In genomic region chr12:68364893-68365725, GRCh38 we compare ENCODE assay signal across 8 cellular contexts. TPM values are rescaled to one million over a fixed set of nuclear protein-coding genes. Genes with fewer than 3 reads are reported as not detected.
A peak's percentile ranks its signal among the peaks of the same experiment; 100 is the strongest.
DNase-seq lines count a peak whose midpoint lies in the region; ATAC-seq, FAIRE-seq and TF ChIP-seq lines count a peak whose summit lies in the region.

No MANE protein-coding gene starts in this region.

- CTCF ChIA-PET in CD8-positive, alpha-beta T cell (lab: Charles Lee), result interaction anchor here (1.0 to 1.6 kb wide), 4 partner anchors 38 to 249 kb away, joined by 3 to 6 read pairs (median 4); no protein-coding TSS in a partner anchor

- H3K4me1 ChIP-seq in CD8-positive, alpha-beta T cell (ENCODE audit: insufficient read depth, low read length), result peaks cover 52% of the 10 kb centered on the region
- H3K4me1 ChIP-seq in pancreas (peaks cover 0 to 7% (median 0%) of the 10 kb centered on the region in 3 donors), thyroid gland (peaks cover 4 to 16% of the 10 kb centered on the region in 2 donors)

- H3K4me3 Mint-ChIP-seq in CD8-positive, alpha-beta T cell, result peak overlapping the region; percentile 81

- DNase-seq in CD8-positive, alpha-beta T cell, result peak; percentile 67 to 91 (median 81)
- peak; percentile 89 for DNase-seq in SK-MEL-5 (ENCODE audit: low read depth, low spot score)
- peak; percentile 78 for DNase-seq in activated naive CD4-positive, alpha-beta T cell treated with anti-CD3 and anti-CD28 coated beads, Interleukin-2, amount 50 U/mL, for 16 hours
- peak in 41 of 42 donors; percentile 7 to 74 (median 43) for DNase-seq in head of caudate nucleus
- peak; percentile 83 to 93 (median 86) for DNase-seq in pancreas
- DNase-seq in thyroid gland, result peak; percentile 85 to 88

- intact Hi-C loops in CD8-positive, alpha-beta T cell (cut with DNase I, micrococcal nuclease), result loop anchor here (1.0 to 10.0 kb wide), 9 partner anchors 9 to 443 kb away; partner anchors contain the start of genes MDM2 (in 2 of the 2), RAP1B (in 1 of the 2) and SLC35E3 (in 1 of the 2)
- intact Hi-C loops in head of caudate nucleus (cut with DNase I), result no loop called here
- intact Hi-C loops in pancreas (cut with DNase I), result no loop called here
- intact Hi-C loops in thyroid gland (cut with DNase I), result loop anchor here (10.0 kb wide), 1 partner anchor 250 kb away; the partner anchor contains the start of gene RAP1B

- no peaks in the 10 kb centered on the region for H3K27me3 ChIP-seq in CD8-positive, alpha-beta T cell (ENCODE audit: insufficient read depth, low read length)
- H3K27me3 ChIP-seq in pancreas (no peaks in the 10 kb centered on the region), thyroid gland (no peaks in the 10 kb centered on the region)

- TF ChIP-seq CTCF in CD8-positive, alpha-beta T cell (IDR thresholded peaks at IDR 0.05), result no peak
- TF ChIP-seq CTCF in pancreas (IDR thresholded peaks at IDR 0.05) (no peak), thyroid gland (IDR thresholded peaks at IDR 0.05) (no peak)

- peak overlapping the region; percentile 54 for H3K4me3 ChIP-seq in CD8-positive, alpha-beta T cell (ENCODE audit: low read depth, low read length)
- peak overlapping the region; percentile 7 to 49 (median 27) for H3K4me3 ChIP-seq in pancreas
- peak overlapping the region in 2 of 3 donors; percentile 11 to 25 for H3K4me3 ChIP-seq in thyroid gland (replicated peaks in 1 of 3)

- peak overlapping the region; percentile 74 for H3K27ac ChIP-seq in CD8-positive, alpha-beta T cell (ENCODE audit: low read depth, low read length)
- H3K27ac ChIP-seq in pancreas (peak overlapping the region; percentile 60 to 87 (median 79)), thyroid gland (peak overlapping the region; percentile 46 to 72 (median 62))

- 5 to 6% methylated on average over 25 to 26 of the region's 26 CpGs for WGBS in pancreas, 2 donors
- 8 to 10% methylated on average over 25 to 26 of the region's 26 CpGs for WGBS in thyroid gland, 2 donors

- H3K9me3 ChIP-seq in CD8-positive, alpha-beta T cell (ENCODE audit: low read length), result no peaks in the 10 kb centered on the region
- no peaks in the 10 kb centered on the region for H3K9me3 ChIP-seq in pancreas
- no peaks in the 10 kb centered on the region for H3K9me3 ChIP-seq in thyroid gland

- peak overlapping the region; percentile 95 for H3K27ac Mint-ChIP-seq in CD8-positive, alpha-beta T cell

- H3K9me3 Mint-ChIP-seq in CD8-positive, alpha-beta T cell, result no peaks in the 10 kb centered on the region

- H3K4me1 Mint-ChIP-seq in CD8-positive, alpha-beta T cell (ENCODE audit: low read depth), result peaks cover 73% of the 10 kb centered on the region

- H3K27me3 Mint-ChIP-seq in CD8-positive, alpha-beta T cell (ENCODE audit: low read depth), result no peaks in the 10 kb centered on the region

- ATAC-seq in CD8-positive, alpha-beta T cell, result peak; percentile 91
- ATAC-seq in GM19463 (IDR thresholded peaks at IDR 0.05; ENCODE audit: unreplicated experiment) (peak; percentile 89), HG03571 (IDR thresholded peaks at IDR 0.05; ENCODE audit: unreplicated experiment) (peak; percentile 75), pancreas (peak; percentile 98 to 99 (median 98))

- in situ Hi-C loops in SK-MEL-5 (cut with HindIII; ENCODE audit: low pct_unique_long_range_greater_than_20kb, low sequenced_read_pairs), result no loop called here

- no peaks in the 10 kb centered on the region for H3K36me3 Mint-ChIP-seq in CD8-positive, alpha-beta T cell

- no peaks in the 10 kb centered on the region for H3K36me3 ChIP-seq in CD8-positive, alpha-beta T cell (ENCODE audit: insufficient read depth, low read length)
- H3K36me3 ChIP-seq in pancreas (no peaks in the 10 kb centered on the region), thyroid gland (no peaks in the 10 kb centered on the region)

- no peak for FAIRE-seq in pancreas (lab: Jason Lieb, UNC)

- peak in 1 of 2 donors; percentile 22 for TF ChIP-seq POLR2A in thyroid gland (IDR thresholded peaks at IDR 0.05)

- POLR2A ChIA-PET in CD8-positive, alpha-beta T cell (lab: Charles Lee), result interaction anchor here (0.5 to 2.0 kb wide), 19 partner anchors 10 to 443 kb away, joined by 3 to 19 read pairs (median 3); partner anchors contain the start of genes MDM1, MDM2 and RAP1B

RNA-seq across cellular contexts. Expression of gene MDM1, which starts 32.9 kb away (rescaled TPM):
- 10 to 100 TPM; 10.6 to 12.0 TPM for total RNA-seq in CD8-positive, alpha-beta T cell
- total RNA-seq in SK-MEL-5 (2014; rRNA removed; shearing (Covaris generic)), result 11.5 and 12.7 TPM in 2 replicates
- 6.3 and 7.0 TPM in 2 replicates for polyA plus RNA-seq in SK-MEL-5 (2015; cell fraction: cytosol; rRNA removed)
- 121 and 132 TPM in 2 replicates for polyA plus RNA-seq in SK-MEL-5 (2015; cell fraction: nucleus; rRNA removed)
- 1 to 10 TPM; 3.4 to 9.5 (median 4.6) TPM for total RNA-seq in pancreas
- polyA plus RNA-seq in pancreas, result 10 to 100 TPM in 1 of 2 donors, 1 to 10 TPM in 1; 5.8 to 10.4 TPM
- 10 to 100 TPM; 28.1 to 33.9 (median 29.6) TPM for total RNA-seq in thyroid gland

Comparison
In these comparisons a context has a peak if more than half of its experiments do, and no peak if none do; other contexts are left out.
1. Peak in every context shown above with its lines: DNase-seq, ATAC-seq, H3K4me3 ChIP-seq and H3K27ac ChIP-seq.
2. intact Hi-C loops: an anchor here in CD8-positive, alpha-beta T cell (1.0 to 10.0 kb wide) and thyroid gland (10.0 kb wide); none called in head of caudate nucleus and pancreas.